Comparison of ENCODE assay signal across 8 cellular contexts in genomic region chr10:102431452-102432124, GRCh38. TPM values are rescaled to one million over a fixed set of nuclear protein-coding genes. Genes with fewer than 3 reads are reported as not detected.
A peak's percentile ranks its signal among the peaks of the same experiment; 100 is the strongest.
DNase-seq lines count a peak whose midpoint lies in the region; TF ChIP-seq lines count a peak whose summit lies in the region.

No MANE protein-coding gene starts in this region.

- H3K9ac ChIP-seq in BLaER1: peak overlapping the region; percentile 96

- H3K4me3 ChIP-seq in BLaER1 (peak overlapping the region; percentile 96), iPS DF 6.9 (ENCODE audit: low read length) (peak overlapping the region; percentile 57; the same call in 1 of the 2 replicates), spleen (peak overlapping the region; percentile 73 to 97 (median 84))

- peaks cover 8% of the 10 kb centered on the region; the same call in 1 of the 2 replicates for H4K20me1 ChIP-seq in BLaER1

- H3K4me3 Mint-ChIP-seq in activated naive CD8-positive, alpha-beta T cell: peak overlapping the region; percentile 93

- H3K9me3 ChIP-seq in BLaER1 (no peaks in the 10 kb centered on the region), iPS DF 6.9 (ENCODE audit: control insufficient read depth, insufficient read depth, low read length) (no peaks in the 10 kb centered on the region), spleen (no peaks in the 10 kb centered on the region)

- WGBS in iPS DF 6.9 (ENCODE audit: insufficient coverage, insufficient read length): no CpG with 5 or more reads among the region's 4 CpGs
- WGBS in spleen, 5 donors: 14 to 23% (median 22%) methylated on average over 4 of the region's 4 CpGs

- H3K27me3 ChIP-seq in BLaER1 (peaks cover 28% of the 10 kb centered on the region), iPS DF 6.9 (ENCODE audit: control insufficient read depth, insufficient read depth, low read length) (peaks cover 24% of the 10 kb centered on the region), spleen (replicated peaks in 1 of 7) (peaks cover 0 to 9% (median 0%) of the 10 kb centered on the region in 7 donors)

- intact Hi-C loops in spleen (cut with DNase I; ENCODE audit: low total_unique reads): no loop called here
- intact Hi-C loops in posterior cingulate gyrus (cut with DNase I): loop anchor here (1.0 kb wide), 1 partner anchor 10 kb away; no protein-coding TSS in a partner anchor

- peaks cover 48% of the 10 kb centered on the region for H3K4me1 ChIP-seq in BLaER1
- H3K4me1 ChIP-seq in iPS DF 6.9 (ENCODE audit: control insufficient read depth, insufficient read depth, low read length): peaks cover 2% of the 10 kb centered on the region; the same call in 1 of the 2 replicates
- peaks cover 18 to 58% (median 52%) of the 10 kb centered on the region in 6 donors for H3K4me1 ChIP-seq in spleen

- peaks cover 2% of the 10 kb centered on the region for H3K36me3 Mint-ChIP-seq in activated naive CD8-positive, alpha-beta T cell

- no peaks in the 10 kb centered on the region for H3K27me3 Mint-ChIP-seq in activated naive CD8-positive, alpha-beta T cell

- H3K4me1 Mint-ChIP-seq in activated naive CD8-positive, alpha-beta T cell (ENCODE audit: low read depth): peaks cover 53% of the 10 kb centered on the region

- H3K36me3 ChIP-seq in BLaER1 (peaks cover 25% of the 10 kb centered on the region), iPS DF 6.9 (ENCODE audit: control insufficient read depth, insufficient read depth, low read length) (no peaks in the 10 kb centered on the region), spleen (no peaks in the 10 kb centered on the region)

- H3K27ac ChIP-seq in BLaER1 (peak overlapping the region; percentile 94), iPS DF 6.9 (ENCODE audit: low read length) (no peak overlapping the region), spleen (peak overlapping the region in 6 of 8 donors; percentile 78 to 93 (median 84))

- TF ChIP-seq POLR2A in spleen (IDR thresholded peaks at IDR 0.05): no peak

- H3K4me2 ChIP-seq in BLaER1: peak overlapping the region; percentile 98

- no peaks in the 10 kb centered on the region for H3K9me3 Mint-ChIP-seq in activated naive CD8-positive, alpha-beta T cell (ENCODE audit: low read depth)

- DNase-seq in HT1080 (ENCODE audit: low read depth) (peak; percentile 40), iPS DF 6.9 (ENCODE audit: low read depth, low spot score) (no peak), spleen (no peak), mucosa of gallbladder (ENCODE audit: low spot score) (no peak), posterior cingulate gyrus (no peak)
- DNase-seq in stimulated activated CD4-positive, alpha-beta T cell treated with anti-CD3 and anti-CD28 coated beads, Interleukin-4, amount 100 ng/mL, for 1 hour: no peak

- peak overlapping the region; percentile 90 for H3K27ac Mint-ChIP-seq in activated naive CD8-positive, alpha-beta T cell

- TF ChIP-seq CTCF in spleen (IDR thresholded peaks at IDR 0.05 in 8 of 11, conservative IDR thresholded peaks at IDR 0.05 in 3 of 11): no peak

RNA-seq across cellular contexts. Expression of gene CUEDC2, which starts 0.8 kb away (rescaled TPM):
- total RNA-seq in HT1080 (2014; rRNA removed; shearing (Covaris generic)): 38.1 and 44.2 TPM in 2 replicates
- polyA plus RNA-seq in HT1080 (2015; cell fraction: cytosol; rRNA removed): 67.6 and 72.0 TPM in 2 replicates
- 59.2 and 59.7 TPM in 2 replicates for polyA plus RNA-seq in HT1080 (2015; cell fraction: nucleus; rRNA removed)
- 10 to 100 TPM; 35.3 to 48.4 (median 43.0) TPM for total RNA-seq in spleen
- polyA plus RNA-seq in spleen: 10 to 100 TPM; 48.5 to 59.1 (median 58.7) TPM
- 63.2 TPM for total RNA-seq in mucosa of gallbladder

RNA-seq across cellular contexts. Expression of gene FBXL15, which starts 11.0 kb away (rescaled TPM):
- total RNA-seq in HT1080 (2014; rRNA removed; shearing (Covaris generic)): 11.8 and 17.6 TPM in 2 replicates
- 11.6 and 17.0 TPM in 2 replicates for polyA plus RNA-seq in HT1080 (2015; cell fraction: cytosol; rRNA removed)
- polyA plus RNA-seq in HT1080 (2015; cell fraction: nucleus; rRNA removed): 12.5 and 17.3 TPM in 2 replicates
- 10 to 100 TPM; 16.7 to 27.9 (median 22.8) TPM for total RNA-seq in spleen
- polyA plus RNA-seq in spleen: 10 to 100 TPM; 17.6 to 28.7 (median 23.6) TPM
- 29.3 TPM for total RNA-seq in mucosa of gallbladder

RNA-seq across cellular contexts. Expression of gene PSD, which starts 13.0 kb away (rescaled TPM):
- total RNA-seq in HT1080 (2014; rRNA removed; shearing (Covaris generic)): 1.3 TPM in 1 of 2 replicates, not detected in the other
- 0.03 TPM in 1 of 2 replicates, not detected in the other for polyA plus RNA-seq in HT1080 (2015; cell fraction: cytosol; rRNA removed)
- 0.19 and 0.57 TPM in 2 replicates for polyA plus RNA-seq in HT1080 (2015; cell fraction: nucleus; rRNA removed)
- total RNA-seq in spleen (1 to 10 TPM in 6 of 7 donors, under 1 TPM in 1; 0.59 to 2.5 (median 1.3) TPM), mucosa of gallbladder (106 TPM)
- polyA plus RNA-seq in spleen: 1 to 10 TPM in 2 of 3 donors, under 1 TPM in 1; 0.65 to 1.1 (median 1.0) TPM

RNA-seq across cellular contexts. Expression of gene C10orf95, which starts 19.8 kb away (rescaled TPM):
- total RNA-seq in HT1080 (2014; rRNA removed; shearing (Covaris generic)): 0.37 TPM in 1 of 2 replicates, not detected in the other
- 0.35 TPM in 1 of 2 replicates, not detected in the other for polyA plus RNA-seq in HT1080 (2015; cell fraction: cytosol; rRNA removed)
- not detected in 2 replicates for polyA plus RNA-seq in HT1080 (2015; cell fraction: nucleus; rRNA removed)
- total RNA-seq in spleen: under 1 TPM in 4 of 7 donors, not detected in 3; 0.33 to 0.77 (median 0.47) TPM
- polyA plus RNA-seq in spleen: under 1 TPM; 0.06 to 0.33 (median 0.18) TPM
- 0.46 TPM for total RNA-seq in mucosa of gallbladder

RNA-seq across cellular contexts. Expression of gene NFKB2, which starts 36.1 kb away (rescaled TPM):
- 17.3 and 18.5 TPM in 2 replicates for total RNA-seq in HT1080 (2014; rRNA removed; shearing (Covaris generic))
- 17.7 and 20.6 TPM in 2 replicates for polyA plus RNA-seq in HT1080 (2015; cell fraction: cytosol; rRNA removed)
- 71.8 and 75.9 TPM in 2 replicates for polyA plus RNA-seq in HT1080 (2015; cell fraction: nucleus; rRNA removed)
- total RNA-seq in spleen (100 to 1,000 TPM in 3 of 7 donors, 10 to 100 TPM in 4; 51.6 to 161 (median 75.2) TPM), mucosa of gallbladder (42.2 TPM)
- polyA plus RNA-seq in spleen: 10 to 100 TPM; 34.7 to 55.2 (median 51.9) TPM

Comparison
In these comparisons a context has a peak if more than half of its experiments do, and no peak if none do; other contexts are left out.
1. RNA of gene PSD, which starts 13.0 kb away (total RNA-seq): 106 TPM in mucosa of gallbladder (single experiment); 0.59 to 2.5 TPM in spleen and 1.3 TPM in HT1080; every median in the first group is over 10 times any median in the second.
2. Peak in every context shown above with its lines, with median percentiles within 50 percentile points of each other: H3K4me3 ChIP-seq.